1 cellular context compared by ENCODE assay signal in genomic region chr10:125397608-125398007, GRCh38.
TF ChIP-seq lines count a peak whose summit lies in the region.

No MANE protein-coding gene starts in this region.

TF ChIP-seq in HepG2, 621 proteins besides CTCF, POLR2A, EP300 and RAD21 (continued from another document):
- TF ChIP-seq, protein P1, sequence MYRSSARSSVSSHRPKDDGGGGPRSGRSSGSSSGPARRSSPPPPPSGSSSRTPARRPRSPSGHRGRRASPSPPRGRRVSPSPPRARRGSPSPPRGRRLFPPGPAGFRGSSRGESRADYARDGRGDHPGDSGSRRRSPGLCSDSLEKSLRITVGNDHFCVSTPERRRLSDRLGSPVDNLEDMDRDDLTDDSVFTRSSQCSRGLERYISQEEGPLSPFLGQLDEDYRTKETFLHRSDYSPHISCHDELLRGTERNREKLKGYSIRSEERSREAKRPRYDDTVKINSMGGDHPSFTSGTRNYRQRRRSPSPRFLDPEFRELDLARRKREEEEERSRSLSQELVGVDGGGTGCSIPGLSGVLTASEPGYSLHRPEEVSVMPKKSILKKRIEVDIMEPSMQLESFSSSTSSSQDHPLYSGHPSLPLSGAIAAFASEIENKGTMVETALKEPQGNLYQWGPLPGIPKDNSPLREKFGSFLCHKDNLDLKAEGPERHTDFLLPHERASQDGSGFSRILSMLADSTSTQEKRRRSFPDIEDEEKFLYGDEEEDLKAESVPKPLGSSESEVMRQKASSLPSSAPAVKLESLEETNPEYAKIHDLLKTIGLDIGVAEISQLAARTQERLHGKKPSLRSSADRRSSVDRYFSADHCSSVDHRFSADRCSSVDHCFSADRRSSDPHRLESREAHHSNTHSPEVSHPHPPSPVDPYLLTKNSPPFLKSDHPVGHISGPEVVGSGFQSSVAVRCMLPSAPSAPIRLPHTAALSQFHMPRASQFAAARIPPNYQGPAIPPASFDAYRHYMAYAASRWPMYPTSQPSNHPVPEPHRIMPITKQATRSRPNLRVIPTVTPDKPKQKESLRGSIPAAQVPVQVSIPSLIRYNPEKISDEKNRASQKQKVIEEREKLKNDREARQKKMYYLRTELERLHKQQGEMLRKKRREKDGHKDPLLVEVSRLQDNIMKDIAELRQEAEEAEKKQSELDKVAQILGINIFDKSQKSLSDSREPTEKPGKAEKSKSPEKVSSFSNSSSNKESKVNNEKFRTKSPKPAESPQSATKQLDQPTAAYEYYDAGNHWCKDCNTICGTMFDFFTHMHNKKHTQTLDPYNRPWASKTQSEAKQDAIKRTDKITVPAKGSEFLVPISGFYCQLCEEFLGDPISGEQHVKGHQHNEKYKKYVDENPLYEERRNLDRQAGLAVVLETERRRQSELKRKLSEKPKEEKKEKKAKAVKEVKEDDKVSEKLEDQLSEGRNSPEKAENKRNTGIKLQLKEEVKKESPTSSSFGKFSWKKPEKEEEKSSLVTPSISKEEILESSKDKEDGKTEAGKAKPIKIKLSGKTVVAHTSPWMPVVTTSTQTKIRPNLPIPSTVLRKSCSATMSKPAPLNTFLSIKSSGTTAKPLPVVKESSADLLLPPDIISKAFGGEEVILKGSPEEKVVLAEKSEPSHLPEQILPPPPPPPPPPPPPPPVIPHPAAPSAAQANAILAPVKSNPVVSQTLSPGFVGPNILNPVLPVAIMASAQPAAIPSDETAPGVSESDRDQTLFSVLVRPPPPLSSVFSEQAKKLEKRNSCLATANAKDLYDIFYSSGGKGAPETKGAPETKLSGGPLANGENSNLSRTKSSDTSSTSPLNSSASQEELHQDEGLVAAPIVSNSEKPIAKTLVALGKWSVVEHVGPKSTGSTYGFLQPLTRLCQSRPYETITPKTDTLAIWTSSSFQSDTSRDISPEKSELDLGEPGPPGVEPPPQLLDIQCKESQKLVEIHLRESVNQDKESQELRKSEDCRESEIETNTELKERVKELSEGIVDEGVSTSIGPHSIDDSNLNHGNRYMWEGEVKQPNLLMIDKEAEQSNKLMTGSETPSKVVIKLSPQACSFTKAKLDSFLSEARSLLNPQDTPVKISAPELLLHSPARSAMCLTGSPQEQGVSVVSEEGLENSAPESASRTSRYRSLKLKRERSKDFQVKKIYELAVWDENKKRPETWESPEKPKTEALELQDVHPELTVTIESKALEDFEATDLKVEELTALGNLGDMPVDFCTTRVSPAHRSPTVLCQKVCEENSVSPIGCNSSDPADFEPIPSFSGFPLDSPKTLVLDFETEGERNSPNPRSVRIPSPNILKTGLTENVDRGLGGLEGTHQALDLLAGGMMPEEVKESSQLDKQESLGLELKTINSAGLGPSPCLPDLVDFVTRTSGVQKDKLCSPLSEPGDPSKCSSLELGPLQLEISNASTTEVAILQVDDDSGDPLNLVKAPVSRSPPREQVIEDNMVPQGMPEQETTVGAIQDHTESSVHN (CRISPR knock-in tag; IDR thresholded peaks at IDR 0.05) = no peak
- TF ChIP-seq MAFK (conservative IDR thresholded peaks at IDR 0.05 in 1 of 2, IDR thresholded peaks at IDR 0.05 in 1 of 2; ENCODE audit: low read length in 2 of 2) (peak; percentile 59 to 64; a peak in 3 of 4 replicates), ZNF546 (CRISPR knock-in tag; conservative IDR thresholded peaks at IDR 0.05) (no peak)
